ENCODE assay signal across 8 cellular contexts in genomic region chr17:56914641-56915263, GRCh38. TPM values are rescaled to one million over a fixed set of nuclear protein-coding genes. Genes with fewer than 3 reads are reported as not detected.
DNase-seq lines count a peak whose midpoint lies in the region; ATAC-seq and TF ChIP-seq lines count a peak whose summit lies in the region.

No MANE protein-coding gene starts in this region.

- H3K9ac ChIP-seq in iPS-15b (ENCODE audit: low read depth, low read length) = peak overlapping the region; percentile 79

- H3K36me3 Mint-ChIP-seq in HFFc6 (ENCODE audit: low read depth) = peaks cover 21% of the 10 kb centered on the region
- H3K36me3 Mint-ChIP-seq in activated T-helper 17 cell treated with anti-CD3 and anti-CD28 coated beads, Interleukin-2, amount 50 U/mL, for 72 hours (ENCODE audit: low read depth) = peaks cover 71% of the 10 kb centered on the region
- peaks cover 10 to 15% of the 10 kb centered on the region in 2 donors for H3K36me3 Mint-ChIP-seq in stimulated activated naive B cell treated with anti-CD40 and anti-IgM and Interleukin-4, amounts not matched to agents 10 μg/mL and 1 μg/mL and 100 μg/mL, for 72 hours

- peaks cover 51% of the 10 kb centered on the region for H3K4me1 Mint-ChIP-seq in HFFc6 (ENCODE audit: low read depth)
- H3K4me1 Mint-ChIP-seq in activated T-helper 17 cell treated with anti-CD3 and anti-CD28 coated beads, Interleukin-2, amount 50 U/mL, for 72 hours = peaks cover 47% of the 10 kb centered on the region
- peaks cover 31 to 65% of the 10 kb centered on the region in 2 donors for H3K4me1 Mint-ChIP-seq in stimulated activated naive B cell treated with anti-CD40 and anti-IgM and Interleukin-4, amounts not matched to agents 10 μg/mL and 1 μg/mL and 100 μg/mL, for 72 hours

- DNase-seq in AG09309 (ENCODE audit: low read depth) = no peak
- DNase-seq in HFFc6 = no peak
- DNase-seq in stimulated activated naive B cell treated with anti-CD40 and anti-IgM and Interleukin-4, amounts not matched to agents 10 μg/mL and 1 μg/mL and 100 μg/mL, for 72 hours = no peak
- DNase-seq in NCI-H226 = no peak

- H3K27me3 Mint-ChIP-seq in HFFc6 (ENCODE audit: insufficient read depth) = peaks cover 3% of the 10 kb centered on the region
- no peaks in the 10 kb centered on the region for H3K27me3 Mint-ChIP-seq in activated T-helper 17 cell treated with anti-CD3 and anti-CD28 coated beads, Interleukin-2, amount 50 U/mL, for 72 hours
- no peaks in the 10 kb centered on the region for H3K27me3 Mint-ChIP-seq in stimulated activated naive B cell treated with anti-CD40 and anti-IgM and Interleukin-4, amounts not matched to agents 10 μg/mL and 1 μg/mL and 100 μg/mL, for 72 hours

- no peaks in the 10 kb centered on the region for H3K9me3 ChIP-seq in iPS-15b (ENCODE audit: control insufficient read depth, insufficient read depth, low read length)

- H3K36me3 ChIP-seq in iPS-15b (ENCODE audit: control insufficient read depth, insufficient read depth, low read length) = no peaks in the 10 kb centered on the region

- TF ChIP-seq CTCF in AG09309 (IDR thresholded peaks at IDR 0.05; ENCODE audit: control insufficient read depth, insufficient read depth, low read depth, low read length, missing control alignments) = no peak
- no peak for TF ChIP-seq CTCF in HFFc6 (IDR thresholded peaks at IDR 0.05)

- peaks cover 8% of the 10 kb centered on the region for H3K9me3 Mint-ChIP-seq in HFFc6
- H3K9me3 Mint-ChIP-seq in activated T-helper 17 cell treated with anti-CD3 and anti-CD28 coated beads, Interleukin-2, amount 50 U/mL, for 72 hours = peaks cover 6% of the 10 kb centered on the region
- H3K9me3 Mint-ChIP-seq in stimulated activated naive B cell treated with anti-CD40 and anti-IgM and Interleukin-4, amounts not matched to agents 10 μg/mL and 1 μg/mL and 100 μg/mL, for 72 hours = peaks cover 5 to 6% of the 10 kb centered on the region in 2 donors

- peak overlapping the region; percentile 95 for H3K4me3 Mint-ChIP-seq in HFFc6
- H3K4me3 Mint-ChIP-seq in activated T-helper 17 cell treated with anti-CD3 and anti-CD28 coated beads, Interleukin-2, amount 50 U/mL, for 72 hours = peak overlapping the region; percentile 91
- peak overlapping the region; percentile 87 to 90 for H3K4me3 Mint-ChIP-seq in stimulated activated naive B cell treated with anti-CD40 and anti-IgM and Interleukin-4, amounts not matched to agents 10 μg/mL and 1 μg/mL and 100 μg/mL, for 72 hours

- H3K4me3 ChIP-seq in AG09309 (ENCODE audit: control insufficient read depth, low read depth, low read length) = peak overlapping the region; percentile 82
- peak overlapping the region; percentile 87 for H3K4me3 ChIP-seq in iPS-15b (ENCODE audit: low read depth, low read length)

- H3K27ac Mint-ChIP-seq in HFFc6 = peak overlapping the region; percentile 91
- H3K27ac Mint-ChIP-seq in activated T-helper 17 cell treated with anti-CD3 and anti-CD28 coated beads, Interleukin-2, amount 50 U/mL, for 72 hours = peak overlapping the region; percentile 100
- H3K27ac Mint-ChIP-seq in stimulated activated naive B cell treated with anti-CD40 and anti-IgM and Interleukin-4, amounts not matched to agents 10 μg/mL and 1 μg/mL and 100 μg/mL, for 72 hours = peak overlapping the region; percentile 83

- H3K27me3 ChIP-seq in iPS-15b (ENCODE audit: control insufficient read depth, insufficient read depth, low read length) = peaks cover 26% of the 10 kb centered on the region

- H3K4me1 ChIP-seq in iPS-15b (ENCODE audit: control insufficient read depth, insufficient read depth, low read length) = peaks cover 5% of the 10 kb centered on the region

- ATAC-seq in activated T-helper 17 cell treated with anti-CD3 and anti-CD28 coated beads, Interleukin-2, amount 50 U/mL, for 72 hours (replicated peaks) = no peak
- no peak for ATAC-seq in stimulated activated naive B cell treated with anti-CD40 and anti-IgM and Interleukin-4, amounts not matched to agents 10 μg/mL and 1 μg/mL and 100 μg/mL, for 72 hours (replicated peaks)
- ATAC-seq in HG03025 (IDR thresholded peaks at IDR 0.05; ENCODE audit: low FRiP score, unreplicated experiment) (no peak), HG03108 (IDR thresholded peaks at IDR 0.05; ENCODE audit: unreplicated experiment) (no peak)

RNA-seq across cellular contexts. Expression of gene TRIM25, which starts 0.9 kb away (rescaled TPM):
- 10 to 100 TPM; 38.8 to 43.7 (median 41.4) TPM for total RNA-seq in HFFc6 (2021; fragmentation: NEBNext Ultra II Directional; extraction: Animal tissue kit (Norgen Biotek cat#: 25700))
- 100 to 1,000 TPM; 121 to 285 TPM for total RNA-seq in activated T-helper 17 cell treated with anti-CD3 and anti-CD28 coated beads, Interleukin-2, amount 50 U/mL, for 72 hours

RNA-seq across cellular contexts. Expression of gene COIL, which starts 46.1 kb away (rescaled TPM):
- 10 to 100 TPM; 13.6 to 16.4 (median 16.2) TPM for total RNA-seq in HFFc6 (2021; fragmentation: NEBNext Ultra II Directional; extraction: Animal tissue kit (Norgen Biotek cat#: 25700))
- 10 to 100 TPM; 23.1 to 24.4 TPM for total RNA-seq in activated T-helper 17 cell treated with anti-CD3 and anti-CD28 coated beads, Interleukin-2, amount 50 U/mL, for 72 hours
